11 cellular contexts compared by ENCODE assay signal in the genomic region with DNA sequence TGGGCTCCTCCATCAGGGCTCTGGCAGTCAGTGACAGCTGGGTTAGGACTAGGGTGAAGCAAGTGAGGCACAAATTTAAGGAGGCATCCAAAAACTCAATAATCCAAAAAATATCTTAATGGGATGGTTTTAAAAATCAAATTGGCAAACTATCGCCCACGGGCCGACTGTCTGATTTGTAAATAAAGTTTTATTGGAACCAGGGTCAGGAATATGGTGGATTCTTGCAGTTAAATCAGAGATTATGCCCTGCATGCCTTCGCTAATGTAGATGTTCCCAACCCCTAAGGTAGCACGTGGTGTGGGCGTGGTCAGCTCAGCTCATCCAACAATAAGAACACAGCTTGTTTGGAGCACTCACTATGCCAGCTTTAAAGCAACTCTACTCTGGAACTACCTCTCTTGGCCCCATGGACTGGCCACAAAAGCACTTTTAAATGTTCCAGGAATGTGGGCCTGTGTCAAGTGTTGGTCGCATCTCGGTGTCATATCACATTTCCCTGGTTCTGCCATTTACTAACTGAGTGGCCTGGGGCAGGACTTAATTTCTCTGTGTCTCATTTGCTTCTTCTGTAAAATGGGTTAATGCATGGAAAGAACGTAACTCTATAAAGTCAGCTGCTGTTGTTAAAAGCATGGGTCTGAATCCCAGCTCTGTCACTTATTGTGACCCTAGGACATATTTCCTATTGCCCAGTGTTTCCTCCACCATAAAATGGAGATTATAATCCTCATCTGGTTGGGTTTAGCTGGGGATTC. TPM values are rescaled to one million over a fixed set of nuclear protein-coding genes. Genes with fewer than 3 reads are reported as not detected.
DNase-seq lines count a peak whose midpoint lies in the region; FAIRE-seq and TF ChIP-seq lines count a peak whose summit lies in the region.
"Had no signal": no experiment of that assay in that cellular context is flagged by ENCODE, and none has a peak within 500 bp of the region (broad histone marks: within the 10 kb centered on the region; RNA-seq: fewer than 3 reads in every experiment).

No MANE protein-coding gene starts in this region.

- peaks cover 42 to 67% (median 44%) of the 10 kb centered on the region in 3 donors for H3K4me1 Mint-ChIP-seq in CD8-positive, alpha-beta memory T cell
- H3K4me1 Mint-ChIP-seq in astrocyte (ENCODE audit: low read depth, unreplicated experiment): peaks cover 11% of the 10 kb centered on the region

- H3K27ac ChIP-seq in CD8-positive, alpha-beta memory T cell (ENCODE audit: low read depth, low read length): peak overlapping the region; percentile 21
- no peak overlapping the region for H3K27ac ChIP-seq in astrocyte (ENCODE audit: low read depth, low read length)

- POLR2A ChIA-PET in CD8-positive, alpha-beta memory T cell (lab: Charles Lee): no interaction called here

- TF ChIP-seq CTCF in astrocyte (IDR thresholded peaks at IDR 0.05; ENCODE audit: insufficient read depth, low read depth, low read length) (no peak), GM13977 (IDR thresholded peaks at IDR 0.05; ENCODE audit: extremely low read depth, insufficient read depth, missing control alignments) (no peak)

- H3K9ac ChIP-seq in astrocyte (ENCODE audit: low read length): peak overlapping the region; percentile 93

- CTCF ChIA-PET in CD8-positive, alpha-beta memory T cell (lab: Charles Lee): interaction anchor here (1.2 to 2.0 kb wide), 5 partner anchors 12 to 169 kb away, joined by 3 to 10 read pairs (median 3); partner anchors contain the start of gene ZNF334

- H3K4me3 ChIP-seq in CD8-positive, alpha-beta memory T cell (ENCODE audit: low read length): no peak overlapping the region
- H3K4me3 ChIP-seq in astrocyte (ENCODE audit: insufficient read depth, low read depth, low read length): no peak overlapping the region
- H3K4me3 ChIP-seq: dorsolateral prefrontal cortex had no signal

- no peak for DNase-seq in CD8-positive, alpha-beta memory T cell
- no peak for DNase-seq in HTR-8/SVneo (ENCODE audit: insufficient read length, low spot score)
- DNase-seq in astrocyte (ENCODE audit: low read depth): no peak
- DNase-seq in myocyte (ENCODE audit: low read depth): peak; percentile 79
- no peak for DNase-seq in GM13977 (ENCODE audit: low spot score)
- DNase-seq in erythroblast (lab: John Stamatoyannopoulos, UW): no peak
- no peak for DNase-seq in NOMO-1 (lab: John Stamatoyannopoulos, UW; ENCODE audit: unreplicated experiment in 2 of 2)
- DNase-seq: left ventricle myocardium superior had no signal

- H3K4me1 ChIP-seq in CD8-positive, alpha-beta memory T cell (ENCODE audit: insufficient read depth, low read length): peaks cover 31% of the 10 kb centered on the region
- peaks cover 4% of the 10 kb centered on the region for H3K4me1 ChIP-seq in astrocyte (ENCODE audit: insufficient read depth, low read length)

- H3K4me2 ChIP-seq in astrocyte (ENCODE audit: low read length): no peak overlapping the region

- no peak overlapping the region for H2AFZ ChIP-seq in astrocyte (ENCODE audit: low read depth, low read length)

- TF ChIP-seq POLR2A in erythroblast (IDR thresholded peaks at IDR 0.05; ENCODE audit: low read length): no peak

- H3K9me3 ChIP-seq in CD8-positive, alpha-beta memory T cell (ENCODE audit: low read length): no peaks in the 10 kb centered on the region
- H3K9me3 ChIP-seq in astrocyte (ENCODE audit: insufficient read depth, low read depth, low read length): no peaks in the 10 kb centered on the region

- H3K27me3 ChIP-seq in CD8-positive, alpha-beta memory T cell (ENCODE audit: insufficient read depth, low read length, poor library complexity, severe bottlenecking): no peaks in the 10 kb centered on the region
- H3K27me3 ChIP-seq in astrocyte (ENCODE audit: insufficient read depth, low read length): no peaks in the 10 kb centered on the region
- H3K27me3 ChIP-seq: dorsolateral prefrontal cortex had no signal

- FAIRE-seq in HTR-8/SVneo (lab: Jason Lieb, UNC) (peak; percentile 62), astrocyte (lab: Jason Lieb, UNC) (no peak)
- FAIRE-seq: urothelium cell line had no signal

- H3K36me3 Mint-ChIP-seq in CD8-positive, alpha-beta memory T cell: peaks cover 0 to 44% (median 10%) of the 10 kb centered on the region in 3 donors
- H3K36me3 Mint-ChIP-seq in astrocyte (ENCODE audit: low read depth, unreplicated experiment): peaks cover 8% of the 10 kb centered on the region

- H3K27ac Mint-ChIP-seq in CD8-positive, alpha-beta memory T cell: peak overlapping the region in 5 of 8 donors; percentile 2 to 85 (median 61)
- no peak overlapping the region for H3K27ac Mint-ChIP-seq in astrocyte (ENCODE audit: unreplicated experiment)
- H3K27ac Mint-ChIP-seq: T-cell had no signal

- no peaks in the 10 kb centered on the region for H3K36me3 ChIP-seq in CD8-positive, alpha-beta memory T cell (ENCODE audit: insufficient read depth, low read length)
- peaks cover 19% of the 10 kb centered on the region for H3K36me3 ChIP-seq in astrocyte (ENCODE audit: insufficient read depth, low read length)

- H4K20me1 ChIP-seq in astrocyte (ENCODE audit: insufficient read depth, low read length): peaks cover 51% of the 10 kb centered on the region

- in situ Hi-C loops in GM13977 (cut with MboI; ENCODE audit: low pct_unique_long_range_greater_than_20kb, low sequenced_read_pairs, unreplicated experiment): loop anchor here (10.0 kb wide), 1 partner anchor 157 kb away; no protein-coding TSS in a partner anchor

- H3K27me3 Mint-ChIP-seq in CD8-positive, alpha-beta memory T cell: peaks cover 0 to 4% of the 10 kb centered on the region in 2 donors
- no peaks in the 10 kb centered on the region for H3K27me3 Mint-ChIP-seq in astrocyte (ENCODE audit: low read depth, unreplicated experiment)
- H3K27me3 Mint-ChIP-seq: T-cell had no signal

- H3K79me2 ChIP-seq in astrocyte (ENCODE audit: insufficient read depth, low read length): peaks cover 53% of the 10 kb centered on the region

- no peaks in the 10 kb centered on the region for H3K9me3 Mint-ChIP-seq in CD8-positive, alpha-beta memory T cell
- no peaks in the 10 kb centered on the region for H3K9me3 Mint-ChIP-seq in astrocyte (ENCODE audit: unreplicated experiment)
- H3K9me3 Mint-ChIP-seq: T-cell had no signal

- H3K4me3 Mint-ChIP-seq in CD8-positive, alpha-beta memory T cell: no peak overlapping the region
- no peak overlapping the region for H3K4me3 Mint-ChIP-seq in astrocyte (ENCODE audit: unreplicated experiment)
- H3K4me3 Mint-ChIP-seq: T-cell had no signal

RNA-seq across cellular contexts. Expression of gene TP53RK, which starts 7.0 kb away (rescaled TPM):
- 10 to 100 TPM; 16.6 to 17.4 TPM for total RNA-seq in CD8-positive, alpha-beta memory T cell
- polyA plus RNA-seq in CD8-positive, alpha-beta memory T cell: 14.1 TPM
- total RNA-seq in astrocyte (16.0 and 16.7 TPM in 2 replicates), myocyte (26.5 and 32.3 TPM in 2 replicates)
- polyA plus RNA-seq in myocyte (2012): 9.7 TPM

RNA-seq across cellular contexts. Expression of gene SLC2A10, which starts 27.2 kb away (rescaled TPM):
- not detected for total RNA-seq in CD8-positive, alpha-beta memory T cell
- polyA plus RNA-seq in CD8-positive, alpha-beta memory T cell: 0.05 TPM
- total RNA-seq in astrocyte (12.7 and 16.1 TPM in 2 replicates), myocyte (25.7 and 25.9 TPM in 2 replicates)
- polyA plus RNA-seq in myocyte (2012): 16.1 TPM

RNA-seq across cellular contexts. Expression of gene SLC13A3, which starts 31.0 kb away (rescaled TPM):
- under 1 TPM in 1 of 2 experiments, not detected in 1; 0.11 TPM for total RNA-seq in CD8-positive, alpha-beta memory T cell
- not detected for polyA plus RNA-seq in CD8-positive, alpha-beta memory T cell
- total RNA-seq in astrocyte (0.50 and 0.66 TPM in 2 replicates), myocyte (0.36 and 0.59 TPM in 2 replicates)
- polyA plus RNA-seq in myocyte (2012): 0.64 TPM

Comparison
In these comparisons a context has a peak if more than half of its experiments do, and no peak if none do; other contexts are left out.
1. RNA of gene SLC2A10, which starts 27.2 kb away (total RNA-seq): 25.7 to 25.9 TPM in myocyte and 12.7 to 16.1 TPM in astrocyte; not detected in CD8-positive, alpha-beta memory T cell; every median in the first group is over 10 times any median in the second.